ENCODE assay signal across 11 cellular contexts in genomic region chr2:12948963-12949353, GRCh38.
DNase-seq lines count a peak whose midpoint lies in the region; ATAC-seq and TF ChIP-seq lines count a peak whose summit lies in the region.
"Had no signal": no experiment of that assay in that cellular context is flagged by ENCODE, and none has a peak within 500 bp of the region (broad histone marks: within the 10 kb centered on the region; RNA-seq: fewer than 3 reads in every experiment).

No MANE protein-coding gene starts in this region.

- POLR2A ChIA-PET in activated CD4-positive, alpha-beta memory T cell treated with anti-CD3 and anti-CD28 coated beads for 36 hours (lab: Charles Lee), result no interaction called here
- POLR2A ChIA-PET in activated CD4-positive, alpha-beta memory T cell treated with anti-CD3 and anti-CD28 coated beads, Interleukin-2, amount 10 ng/mL, durations not matched to agents 7 days and 5 days (lab: Charles Lee), result interaction anchor here (1.3 kb wide), 1 partner anchor 1118 kb away, joined by 3 read pairs; no protein-coding TSS in a partner anchor

- H3K27ac ChIP-seq in lower lobe of right lung, result no peak overlapping the region

- no peak for TF ChIP-seq CTCF in lower lobe of right lung (IDR thresholded peaks at IDR 0.05)

- no peak overlapping the region for H3K27ac Mint-ChIP-seq in activated CD4-positive, alpha-beta memory T cell treated with anti-CD3 and anti-CD28 coated beads for 36 hours
- H3K27ac Mint-ChIP-seq in activated CD4-positive, alpha-beta memory T cell treated with anti-CD3 and anti-CD28 coated beads, Interleukin-2, amount 10 ng/mL, durations not matched to agents 7 days and 5 days, result no peak overlapping the region

- H3K36me3 ChIP-seq in lower lobe of right lung, result no peaks in the 10 kb centered on the region

- CTCF ChIA-PET in activated CD4-positive, alpha-beta memory T cell treated with anti-CD3 and anti-CD28 coated beads for 36 hours (lab: Charles Lee), result interaction anchor here (1.0 to 2.7 kb wide), 5 partner anchors 18 to 232 kb away, joined by 3 to 18 read pairs (median 4); no protein-coding TSS in a partner anchor
- CTCF ChIA-PET in activated CD4-positive, alpha-beta memory T cell treated with anti-CD3 and anti-CD28 coated beads, Interleukin-2, amount 10 ng/mL, durations not matched to agents 7 days and 5 days (lab: Charles Lee), result interaction anchor here (1.4 to 1.9 kb wide), 2 partner anchors 58 to 1086 kb away, joined by 3 to 11 read pairs; no protein-coding TSS in a partner anchor

- H3K9me3 Mint-ChIP-seq in activated CD4-positive, alpha-beta memory T cell treated with anti-CD3 and anti-CD28 coated beads for 36 hours, result no peaks in the 10 kb centered on the region
- H3K9me3 Mint-ChIP-seq in activated CD4-positive, alpha-beta memory T cell treated with anti-CD3 and anti-CD28 coated beads, Interleukin-2, amount 10 ng/mL, durations not matched to agents 7 days and 5 days, result no peaks in the 10 kb centered on the region

- ATAC-seq in GM21737 (IDR thresholded peaks at IDR 0.05; ENCODE audit: unreplicated experiment) (peak; percentile 57), HG03558 (IDR thresholded peaks at IDR 0.05; ENCODE audit: extremely low read depth, unreplicated experiment) (peak; percentile 68), lower lobe of right lung (no peak)
- ATAC-seq: K562 had no signal

- H3K4me1 ChIP-seq in lower lobe of right lung, result no peaks in the 10 kb centered on the region

- no peaks in the 10 kb centered on the region for H3K36me3 Mint-ChIP-seq in activated CD4-positive, alpha-beta memory T cell treated with anti-CD3 and anti-CD28 coated beads for 36 hours
- H3K36me3 Mint-ChIP-seq in activated CD4-positive, alpha-beta memory T cell treated with anti-CD3 and anti-CD28 coated beads, Interleukin-2, amount 10 ng/mL, durations not matched to agents 7 days and 5 days (ENCODE audit: low read depth), result no peaks in the 10 kb centered on the region

- H3K4me3 ChIP-seq in lower lobe of right lung, result no peak overlapping the region
- H3K4me3 ChIP-seq: K562 had no signal

- H3K27me3 ChIP-seq in lower lobe of right lung (ENCODE audit: low read depth), result no peaks in the 10 kb centered on the region

- peaks cover 9% of the 10 kb centered on the region for H3K4me1 Mint-ChIP-seq in activated CD4-positive, alpha-beta memory T cell treated with anti-CD3 and anti-CD28 coated beads for 36 hours (ENCODE audit: low read depth)
- peaks cover 9% of the 10 kb centered on the region for H3K4me1 Mint-ChIP-seq in activated CD4-positive, alpha-beta memory T cell treated with anti-CD3 and anti-CD28 coated beads, Interleukin-2, amount 10 ng/mL, durations not matched to agents 7 days and 5 days

- H3K9me3 ChIP-seq in lower lobe of right lung, result no peaks in the 10 kb centered on the region

- peak; percentile 46 for DNase-seq in activated CD4-positive, alpha-beta memory T cell treated with anti-CD3 and anti-CD28 coated beads for 36 hours
- no peak for DNase-seq in activated CD4-positive, alpha-beta memory T cell treated with anti-CD3 and anti-CD28 coated beads, Interleukin-2, amount 10 ng/mL, durations not matched to agents 7 days and 5 days
- peak; percentile 29 for DNase-seq in stimulated activated CD8-positive, alpha-beta memory T cell treated with anti-CD3 and anti-CD28 coated beads, Interleukin-4, amount 100 ng/mL, for 48 hours
- no peak for DNase-seq in activated gamma-delta T cell treated with Interleukin-2 at 50 U/mL for 16 hours
- no peak for DNase-seq in NCI-H2029 (lab: John Stamatoyannopoulos, UW)
- DNase-seq in lower lobe of right lung, result no peak
- DNase-seq: hippocampal formation, NCI-H510A treated with DMSO at 0.1 percent for 48 hours had no signal

- H3K4me3 Mint-ChIP-seq in activated CD4-positive, alpha-beta memory T cell treated with anti-CD3 and anti-CD28 coated beads for 36 hours, result no peak overlapping the region
- no peak overlapping the region for H3K4me3 Mint-ChIP-seq in activated CD4-positive, alpha-beta memory T cell treated with anti-CD3 and anti-CD28 coated beads, Interleukin-2, amount 10 ng/mL, durations not matched to agents 7 days and 5 days

- intact Hi-C loops in activated CD4-positive, alpha-beta memory T cell treated with anti-CD3 and anti-CD28 coated beads for 36 hours (cut with micrococcal nuclease), result loop anchor here (5.0 kb wide), 2 partner anchors 222 to 1117 kb away; no protein-coding TSS in a partner anchor
- intact Hi-C loops in lower lobe of right lung (cut with DNase I), result no loop called here

- peaks cover 4% of the 10 kb centered on the region for H3K27me3 Mint-ChIP-seq in activated CD4-positive, alpha-beta memory T cell treated with anti-CD3 and anti-CD28 coated beads for 36 hours
- peaks cover 29% of the 10 kb centered on the region for H3K27me3 Mint-ChIP-seq in activated CD4-positive, alpha-beta memory T cell treated with anti-CD3 and anti-CD28 coated beads, Interleukin-2, amount 10 ng/mL, durations not matched to agents 7 days and 5 days

Comparison
In these comparisons a context has a peak if more than half of its experiments do, and no peak if none do; other contexts are left out.
1. DNase-seq: peak in activated CD4-positive, alpha-beta memory T cell treated with anti-CD3 and anti-CD28 coated beads for 36 hours (single experiment) and stimulated activated CD8-positive, alpha-beta memory T cell treated with anti-CD3 and anti-CD28 coated beads, Interleukin-4, amount 100 ng/mL, for 48 hours (single experiment); none in activated CD4-positive, alpha-beta memory T cell treated with anti-CD3 and anti-CD28 coated beads, Interleukin-2, amount 10 ng/mL, durations not matched to agents 7 days and 5 days (single experiment), activated gamma-delta T cell treated with Interleukin-2 at 50 U/mL for 16 hours (single experiment), NCI-H2029 (single experiment) and lower lobe of right lung (single experiment).
2. ATAC-seq: peak in GM21737 (single experiment) and HG03558 (single experiment); none in lower lobe of right lung (0 of 2).